ENCODE assay signal across 11 cellular contexts in the genomic region with DNA sequence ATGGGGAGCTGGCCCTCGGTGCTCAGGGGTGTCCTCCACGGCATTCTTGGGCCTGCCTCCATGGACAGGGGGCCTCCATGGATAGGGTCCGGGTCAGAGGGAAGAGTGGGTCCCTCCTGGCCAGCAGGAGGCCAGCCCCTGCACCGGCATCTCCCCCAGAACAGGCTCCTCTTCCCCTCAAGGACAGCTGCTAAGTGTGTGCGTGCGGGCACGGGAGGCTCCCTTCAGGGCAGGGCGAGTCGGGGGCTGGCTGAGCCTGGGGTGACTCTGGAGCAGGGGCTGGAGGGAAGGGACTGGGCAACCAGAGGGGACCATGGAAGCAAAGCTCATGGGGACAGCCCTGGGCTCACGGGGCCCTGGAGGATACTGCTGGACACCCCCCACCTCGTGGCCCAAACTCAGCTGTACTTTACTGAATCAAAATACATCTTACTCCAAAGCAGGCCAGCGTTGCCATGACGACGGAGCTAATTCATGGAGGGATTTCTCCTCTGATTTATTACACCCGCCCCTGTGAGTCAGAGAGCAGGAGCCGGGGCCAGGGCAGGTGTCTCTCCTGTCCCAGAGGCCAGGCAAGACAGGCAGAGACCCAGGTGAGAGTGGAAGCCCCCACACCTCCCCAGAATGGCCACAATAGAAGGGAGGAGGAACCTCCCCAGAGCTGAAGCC. TPM values are rescaled to one million over a fixed set of nuclear protein-coding genes. Genes with fewer than 3 reads are reported as not detected.
DNase-seq lines count a peak whose midpoint lies in the region; ATAC-seq and TF ChIP-seq lines count a peak whose summit lies in the region.
"Had no signal": no experiment of that assay in that cellular context is flagged by ENCODE, and none has a peak within 500 bp of the region (broad histone marks: within the 10 kb centered on the region; RNA-seq: fewer than 3 reads in every experiment).

No MANE protein-coding gene starts in this region.

- H2AFZ ChIP-seq in smooth muscle cell (ENCODE audit: low read depth), result no peak overlapping the region

- no peak for TF ChIP-seq POLR2A in uterus (IDR thresholded peaks at IDR 0.05)

- H3K4me2 ChIP-seq in smooth muscle cell, result no peak overlapping the region

- peaks cover 32% of the 10 kb centered on the region for H3K4me1 ChIP-seq in NT2/D1 (ENCODE audit: insufficient read depth, insufficient read length)
- peaks cover 0 to 11% of the 10 kb centered on the region in 2 donors for H3K4me1 ChIP-seq in uterus
- H3K4me1 ChIP-seq in smooth muscle cell (ENCODE audit: low read depth), result no peaks in the 10 kb centered on the region

- DNase-seq in activated naive CD8-positive, alpha-beta T cell treated with anti-CD3 and anti-CD28 coated beads, Interleukin-2, amount 50 U/mL, for 24 hours, result no peak
- DNase-seq in NT2/D1 (ENCODE audit: low read depth, low spot score) (no peak), uterus (peak; percentile 50 to 74), NCI-H526 treated with DMSO at 0.1 percent for 48 hours (lab: John Stamatoyannopoulos, UW) (no peak), smooth muscle cell (lab: John Stamatoyannopoulos, UW; ENCODE audit: unreplicated experiment) (no peak)
- DNase-seq: NCI-H2171 had no signal

- H3K27me3 Mint-ChIP-seq in activated naive CD8-positive, alpha-beta T cell, result peaks cover 8% of the 10 kb centered on the region
- H3K27me3 Mint-ChIP-seq in activated naive CD8-positive, alpha-beta T cell treated with anti-CD3 and anti-CD28 coated beads, Interleukin-2, amount 50 U/mL, for 24 hours, result peaks cover 32% of the 10 kb centered on the region

- H3K9me3 Mint-ChIP-seq in activated naive CD8-positive, alpha-beta T cell (ENCODE audit: low read depth), result no peaks in the 10 kb centered on the region
- no peaks in the 10 kb centered on the region for H3K9me3 Mint-ChIP-seq in activated naive CD8-positive, alpha-beta T cell treated with anti-CD3 and anti-CD28 coated beads, Interleukin-2, amount 50 U/mL, for 24 hours
- H3K9me3 Mint-ChIP-seq: dendritic cell treated with granulocyte-macrophage colony-stimulating factor and Interleukin-4, amounts not matched to agents 40 ng/mL and 50 ng/mL, for 4 days had no signal

- no peaks in the 10 kb centered on the region for H4K20me1 ChIP-seq in smooth muscle cell (ENCODE audit: low read depth)

- H3K36me3 ChIP-seq in NT2/D1 (ENCODE audit: insufficient read depth, insufficient read length, low read length) (no peaks in the 10 kb centered on the region), uterus (no peaks in the 10 kb centered on the region), smooth muscle cell (ENCODE audit: low read depth) (no peaks in the 10 kb centered on the region)
- H3K36me3 ChIP-seq: neutrophil had no signal

- no peaks in the 10 kb centered on the region for H3F3A ChIP-seq in smooth muscle cell (ENCODE audit: low read depth)

- no peak overlapping the region for H3K4me3 Mint-ChIP-seq in activated naive CD8-positive, alpha-beta T cell
- H3K4me3 Mint-ChIP-seq in activated naive CD8-positive, alpha-beta T cell treated with anti-CD3 and anti-CD28 coated beads, Interleukin-2, amount 50 U/mL, for 24 hours, result no peak overlapping the region
- H3K4me3 Mint-ChIP-seq: dendritic cell treated with granulocyte-macrophage colony-stimulating factor and Interleukin-4, amounts not matched to agents 40 ng/mL and 50 ng/mL, for 4 days had no signal

- H3K36me3 Mint-ChIP-seq in activated naive CD8-positive, alpha-beta T cell, result no peaks in the 10 kb centered on the region
- no peaks in the 10 kb centered on the region for H3K36me3 Mint-ChIP-seq in activated naive CD8-positive, alpha-beta T cell treated with anti-CD3 and anti-CD28 coated beads, Interleukin-2, amount 50 U/mL, for 24 hours (ENCODE audit: low read depth)

- no peak overlapping the region for H3K4me3 ChIP-seq in NT2/D1 (ENCODE audit: insufficient read length, low read depth)
- H3K4me3 ChIP-seq in uterus, result no peak overlapping the region
- no peak overlapping the region for H3K4me3 ChIP-seq in smooth muscle cell

- no peak for ATAC-seq in activated naive CD8-positive, alpha-beta T cell treated with anti-CD3 and anti-CD28 coated beads, Interleukin-2, amount 50 U/mL, for 24 hours
- ATAC-seq in esophagus mucosa (peak; percentile 7), GM18520 (IDR thresholded peaks at IDR 0.05; ENCODE audit: unreplicated experiment) (no peak)

- peaks cover 1% of the 10 kb centered on the region for H3K4me1 Mint-ChIP-seq in activated naive CD8-positive, alpha-beta T cell (ENCODE audit: low read depth)
- peaks cover 6% of the 10 kb centered on the region for H3K4me1 Mint-ChIP-seq in activated naive CD8-positive, alpha-beta T cell treated with anti-CD3 and anti-CD28 coated beads, Interleukin-2, amount 50 U/mL, for 24 hours

- H3K27me3 ChIP-seq in NT2/D1 (ENCODE audit: insufficient read depth, insufficient read length), result peaks cover 45% of the 10 kb centered on the region
- peaks cover 6 to 13% of the 10 kb centered on the region in 2 donors for H3K27me3 ChIP-seq in uterus
- peaks cover 43% of the 10 kb centered on the region for H3K27me3 ChIP-seq in smooth muscle cell (ENCODE audit: low read depth)

- 78% methylated on average over 16 of the region's 16 CpGs for WGBS in smooth muscle cell (ENCODE audit: low lambda C conversion rate)

- no peak overlapping the region for H3K27ac ChIP-seq in uterus
- H3K27ac ChIP-seq in smooth muscle cell (ENCODE audit: low read depth), result no peak overlapping the region
- H3K27ac ChIP-seq: neutrophil had no signal

- intact Hi-C loops in uterus (cut with DNase I; ENCODE audit: low total_unique reads), result no loop called here

- H3K9ac ChIP-seq in NT2/D1 (ENCODE audit: insufficient read length, low read depth), result peak overlapping the region; percentile 29
- no peak overlapping the region for H3K9ac ChIP-seq in smooth muscle cell (ENCODE audit: low read depth)

- H3K79me2 ChIP-seq in smooth muscle cell (ENCODE audit: low read depth), result no peaks in the 10 kb centered on the region

- peak overlapping the region; percentile 50 for H3K27ac Mint-ChIP-seq in activated naive CD8-positive, alpha-beta T cell
- H3K27ac Mint-ChIP-seq in activated naive CD8-positive, alpha-beta T cell treated with anti-CD3 and anti-CD28 coated beads, Interleukin-2, amount 50 U/mL, for 24 hours, result no peak overlapping the region
- H3K27ac Mint-ChIP-seq: dendritic cell treated with granulocyte-macrophage colony-stimulating factor and Interleukin-4, amounts not matched to agents 40 ng/mL and 50 ng/mL, for 4 days had no signal

- TF ChIP-seq CTCF in uterus (IDR thresholded peaks at IDR 0.05) (no peak), smooth muscle cell (IDR thresholded peaks at IDR 0.05; ENCODE audit: borderline replicate concordance, insufficient read depth, poor library complexity, severe bottlenecking) (no peak)

- no peaks in the 10 kb centered on the region for H3K9me3 ChIP-seq in NT2/D1 (ENCODE audit: insufficient read depth, low read length)
- no peaks in the 10 kb centered on the region for H3K9me3 ChIP-seq in uterus
- H3K9me3 ChIP-seq in smooth muscle cell (replicated peaks; ENCODE audit: low read depth), result no peaks in the 10 kb centered on the region
- H3K9me3 ChIP-seq: neutrophil had no signal

RNA-seq across cellular contexts. Expression of a gene that starts 2.1 kb away (rescaled TPM):
- total RNA-seq in esophagus mucosa (0.08 TPM), uterus (1 to 10 TPM in 1 of 4 donors, under 1 TPM in 1, not detected in 2; 0.40 to 2.7 TPM), smooth muscle cell (0.45 TPM in 2 replicates)
- polyA plus RNA-seq in smooth muscle cell, result 0.09 and 0.77 TPM in 2 replicates

RNA-seq across cellular contexts. Expression of a gene that starts 11.0 kb away (rescaled TPM):
- total RNA-seq in esophagus mucosa (28.5 TPM), uterus (10 to 100 TPM in 3 of 4 donors, 1 to 10 TPM in 1; 9.3 to 32.8 (median 21.5) TPM), smooth muscle cell (37.2 and 38.1 TPM in 2 replicates)
- 61.8 and 67.0 TPM in 2 replicates for polyA plus RNA-seq in smooth muscle cell

RNA-seq across cellular contexts. Expression of a gene that starts 16.4 kb away (rescaled TPM):
- total RNA-seq in esophagus mucosa (0.36 TPM), uterus (10 to 100 TPM in 1 of 4 donors, 1 to 10 TPM in 3; 1.2 to 16.9 (median 1.7) TPM), smooth muscle cell (2.0 and 2.4 TPM in 2 replicates)
- polyA plus RNA-seq in smooth muscle cell, result 4.7 and 14.1 TPM in 2 replicates

RNA-seq across cellular contexts. Expression of a gene that starts 20.3 kb away (rescaled TPM):
- total RNA-seq in esophagus mucosa, result 6.6 TPM
- 10 to 100 TPM in 2 of 4 donors, 1 to 10 TPM in 2; 2.6 to 14.4 (median 10.4) TPM for total RNA-seq in uterus
- 17.2 and 21.6 TPM in 2 replicates for total RNA-seq in smooth muscle cell
- 30.1 and 32.9 TPM in 2 replicates for polyA plus RNA-seq in smooth muscle cell

RNA-seq across cellular contexts. Expression of a gene that starts 29.1 kb away (rescaled TPM):
- total RNA-seq in esophagus mucosa (10.7 TPM), uterus (10 to 100 TPM in 3 of 4 donors, 1 to 10 TPM in 1; 8.2 to 41.8 (median 29.9) TPM), smooth muscle cell (12.1 and 17.1 TPM in 2 replicates)
- 22.4 and 25.9 TPM in 2 replicates for polyA plus RNA-seq in smooth muscle cell

Comparison
In these comparisons a context has a peak if more than half of its experiments do, and no peak if none do; other contexts are left out.
1. DNase-seq: peak in uterus (2 of 2); none in activated naive CD8-positive, alpha-beta T cell treated with anti-CD3 and anti-CD28 coated beads, Interleukin-2, amount 50 U/mL, for 24 hours (single experiment), NT2/D1 (single experiment), NCI-H526 treated with DMSO at 0.1 percent for 48 hours (single experiment) and smooth muscle cell (single experiment).